1 cellular context compared by ENCODE assay signal in genomic region chr2:185144159-185144919, GRCh38.
TF ChIP-seq lines count a peak whose summit lies in the region.

No MANE protein-coding gene starts in this region.

TF ChIP-seq in SK-N-SH, 30 proteins besides CTCF, POLR2A, EP300 and RAD21 (continued from another document):
- TF ChIP-seq, protein P1, sequence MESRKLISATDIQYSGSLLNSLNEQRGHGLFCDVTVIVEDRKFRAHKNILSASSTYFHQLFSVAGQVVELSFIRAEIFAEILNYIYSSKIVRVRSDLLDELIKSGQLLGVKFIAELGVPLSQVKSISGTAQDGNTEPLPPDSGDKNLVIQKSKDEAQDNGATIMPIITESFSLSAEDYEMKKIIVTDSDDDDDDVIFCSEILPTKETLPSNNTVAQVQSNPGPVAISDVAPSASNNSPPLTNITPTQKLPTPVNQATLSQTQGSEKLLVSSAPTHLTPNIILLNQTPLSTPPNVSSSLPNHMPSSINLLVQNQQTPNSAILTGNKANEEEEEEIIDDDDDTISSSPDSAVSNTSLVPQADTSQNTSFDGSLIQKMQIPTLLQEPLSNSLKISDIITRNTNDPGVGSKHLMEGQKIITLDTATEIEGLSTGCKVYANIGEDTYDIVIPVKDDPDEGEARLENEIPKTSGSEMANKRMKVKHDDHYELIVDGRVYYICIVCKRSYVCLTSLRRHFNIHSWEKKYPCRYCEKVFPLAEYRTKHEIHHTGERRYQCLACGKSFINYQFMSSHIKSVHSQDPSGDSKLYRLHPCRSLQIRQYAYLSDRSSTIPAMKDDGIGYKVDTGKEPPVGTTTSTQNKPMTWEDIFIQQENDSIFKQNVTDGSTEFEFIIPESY (IDR thresholded peaks at IDR 0.05; ENCODE audit: borderline replicate concordance, low read depth): no peak
- TF ChIP-seq TEAD4 (IDR thresholded peaks at IDR 0.05; ENCODE audit: borderline replicate concordance, insufficient read depth): no peak
- no peak for TF ChIP-seq GATA2 (CRISPR knock-in tag; IDR thresholded peaks at IDR 0.05)
